24 cellular contexts compared by ENCODE assay signal in genomic region chr11:36167073-36167472, GRCh38.
DNase-seq lines count a peak whose midpoint lies in the region; ATAC-seq, FAIRE-seq and TF ChIP-seq lines count a peak whose summit lies in the region.
"Had no signal": no experiment of that assay in that cellular context is flagged by ENCODE, and none has a peak within 500 bp of the region (broad histone marks: within the 10 kb centered on the region; RNA-seq: fewer than 3 reads in every experiment).

No MANE protein-coding gene starts in this region.

- H3K36me3 ChIP-seq in K562 (ENCODE audit: control insufficient read depth, insufficient read depth, low read length), result no peaks in the 10 kb centered on the region

- peak overlapping the region in 2 of 3 experiments; percentile 87 to 90 for H3K27ac Mint-ChIP-seq in nephron
- peak overlapping the region; percentile 47 for H3K27ac Mint-ChIP-seq in progenitor cell of endocrine pancreas
- H3K27ac Mint-ChIP-seq: B cell; CD4-positive, alpha-beta T cell; CD8-positive, alpha-beta T cell had no signal

- no peaks in the 10 kb centered on the region; the same call in 1 of the 2 replicates for H4K20me1 ChIP-seq in K562 (replicated peaks; ENCODE audit: control insufficient read depth, insufficient read depth, low read length)

- in situ Hi-C loops in K562 (cut with MboI), result no loop called here
- in situ Hi-C loops in KBM-7 (cut with MboI; ENCODE audit: low pct_unique_long_range_greater_than_20kb, low sequenced_read_pairs), result no loop called here
- in situ Hi-C loops in GM13976 (cut with MboI; ENCODE audit: low sequenced_read_pairs, unreplicated experiment), result no loop called here

- CTCF ChIA-PET in K562 (lab: Yijun Ruan, JAX; ENCODE audit: low intra/inter-chr PET ratio), result no interaction called here

- H3K9me1 ChIP-seq in K562 (ENCODE audit: control insufficient read depth, insufficient read depth, low read length), result no peaks in the 10 kb centered on the region

- H3K9me3 Mint-ChIP-seq in nephron (peaks cover 13% of the 10 kb centered on the region), progenitor cell of endocrine pancreas (ENCODE audit: low read depth) (peaks cover 11% of the 10 kb centered on the region)
- H3K9me3 Mint-ChIP-seq: CD4-positive, alpha-beta T cell had no signal

- peaks cover 0 to 6% of the 10 kb centered on the region in 2 experiments; a peak in 2 of 5 replicates for H3K4me1 ChIP-seq in K562 (replicated peaks in 1 of 2; ENCODE audit: control insufficient read depth in 2 of 2, insufficient read depth in 2 of 2, low read length in 2 of 2)
- H3K4me1 ChIP-seq: Caco-2 had no signal

- TF ChIP-seq CTCF in K562 (IDR thresholded peaks at IDR 0.05 in 2 of 3, conservative IDR thresholded peaks at IDR 0.05 in 1 of 3; ENCODE audit: insufficient read depth in 2 of 3, low read depth in 1 of 3, low read length in 3 of 3) (no peak), nephron (IDR thresholded peaks at IDR 0.05; ENCODE audit: unreplicated experiment in 3 of 3) (no peak), progenitor cell of endocrine pancreas (IDR thresholded peaks at IDR 0.05; ENCODE audit: unreplicated experiment) (no peak), GM13976 (IDR thresholded peaks at IDR 0.05; ENCODE audit: borderline replicate concordance, control extremely low read depth, extremely low read depth, insufficient read depth, missing control alignments) (no peak)

- intact Hi-C loops in K562 (cut with micrococcal nuclease), result loop anchor here (5.0 kb wide), 1 partner anchor 90 kb away; no protein-coding TSS in a partner anchor

- H3K79me2 ChIP-seq in K562 (ENCODE audit: control insufficient read depth, insufficient read depth, low read length), result no peaks in the 10 kb centered on the region

- TF ChIP-seq EP300 in K562 (IDR thresholded peaks at IDR 0.05; ENCODE audit: low read length), result no peak

- TF ChIP-seq RAD21 in K562 (CRISPR knock-in tag; conservative IDR thresholded peaks at IDR 0.05 in 1 of 2, IDR thresholded peaks at IDR 0.05 in 1 of 2), result no peak

- peak; percentile 67 for DNase-seq in NCI-H82 (lab: John Stamatoyannopoulos, UW)
- DNase-seq in NCI-H82 treated with DMSO at 0.1 percent for 48 hours (lab: John Stamatoyannopoulos, UW; ENCODE audit: unreplicated experiment), result no peak
- no peak for DNase-seq in K562 (ENCODE audit: extremely low read depth in 1 of 4, low spot score in 3 of 4)
- no peak for DNase-seq in progenitor cell of endocrine pancreas (ENCODE audit: low spot score, unreplicated experiment)
- DNase-seq in KBM-7, result no peak
- DNase-seq in GM13976 (ENCODE audit: low spot score), result no peak
- DNase-seq: AML-193; Caco-2; Calu3; CD4-positive, alpha-beta T cell; CD8-positive, alpha-beta T cell; DMS79 treated with DMSO at 0.1 percent for 48 hours; GF-D8 had no signal

- 24% methylated on average over 4 of the region's 4 CpGs for WGBS in K562 (ENCODE audit: insufficient coverage, low coverage, missing lambda C conversion rate)

- H3K4me1 Mint-ChIP-seq in nephron (peaks cover 64% of the 10 kb centered on the region), progenitor cell of endocrine pancreas (ENCODE audit: low read depth) (peaks cover 26% of the 10 kb centered on the region)
- H3K4me1 Mint-ChIP-seq: B cell had no signal

- no peak for FAIRE-seq in K562 (lab: Jason Lieb, UNC)
- FAIRE-seq: A549, D721Med, G401.6, GM12891, GM18507 had no signal

- BruUV-seq in K562 (replicated peaks; lab: Mats Ljungman, UMichigan), result no TSS peak

- H3K4me3 Mint-ChIP-seq in nephron (no peak overlapping the region), progenitor cell of endocrine pancreas (ENCODE audit: low read depth) (no peak overlapping the region)
- H3K4me3 Mint-ChIP-seq: B cell; CD4-positive, alpha-beta T cell; CD8-positive, alpha-beta T cell had no signal

- H3K36me3 Mint-ChIP-seq in nephron (ENCODE audit: low read depth), result peaks cover 29% of the 10 kb centered on the region
- H3K36me3 Mint-ChIP-seq in progenitor cell of endocrine pancreas (ENCODE audit: insufficient read depth), result peaks cover 10% of the 10 kb centered on the region
- H3K36me3 Mint-ChIP-seq: CD8-positive, alpha-beta T cell had no signal

- H2AFZ ChIP-seq in K562 (ENCODE audit: low read depth, low read length), result no peak overlapping the region

- ATAC-seq in K562 (no peak), GM19452 (IDR thresholded peaks at IDR 0.05; ENCODE audit: unreplicated experiment) (no peak)
- ATAC-seq: A549; CD8-positive, alpha-beta T cell had no signal

- POLR2A ChIA-PET in K562 (lab: Yijun Ruan, JAX), result no interaction called here

- TF ChIP-seq POLR2A in K562 (conservative IDR thresholded peaks at IDR 0.05), result no peak

- no peak overlapping the region for H3K4me3 ChIP-seq in K562
- H3K4me3 ChIP-seq: A549; BLaER1 treated with 17β-estradiol and CSF1 and Interleukin-3, amounts not matched to agents 10 nM and 100 nM had no signal

- H3K9ac ChIP-seq in K562 (ENCODE audit: insufficient read depth in 1 of 2, low read depth in 2 of 2, low read length in 2 of 2), result no peak overlapping the region
- H3K9ac ChIP-seq: BLaER1 treated with 17β-estradiol and CSF1 and Interleukin-3, amounts not matched to agents 10 nM and 100 nM had no signal

- no peaks in the 10 kb centered on the region for H3K27me3 Mint-ChIP-seq in nephron (ENCODE audit: low read depth)
- no peaks in the 10 kb centered on the region for H3K27me3 Mint-ChIP-seq in progenitor cell of endocrine pancreas

- no peak overlapping the region for H3K27ac ChIP-seq in K562 (ENCODE audit: extremely low read depth, low read depth, low read length)
- H3K27ac ChIP-seq: 22Rv1; A549; BLaER1 treated with 17β-estradiol and CSF1 and Interleukin-3, amounts not matched to agents 10 nM and 100 nM; C4-2B had no signal

- peaks cover 3 to 6% of the 10 kb centered on the region in 2 experiments; a peak in 2 of 5 replicates for H3K27me3 ChIP-seq in K562 (ENCODE audit: control insufficient read depth in 2 of 2, insufficient read depth in 2 of 2, low read length in 2 of 2)
- H3K27me3 ChIP-seq: BLaER1 treated with 17β-estradiol and CSF1 and Interleukin-3, amounts not matched to agents 10 nM and 100 nM had no signal

- no peak overlapping the region for H3K4me2 ChIP-seq in K562 (ENCODE audit: insufficient read depth, low read length)
- H3K4me2 ChIP-seq: A549; BLaER1 treated with 17β-estradiol and CSF1 and Interleukin-3, amounts not matched to agents 10 nM and 100 nM had no signal

- H3K9me3 ChIP-seq in K562 (replicated peaks; ENCODE audit: control insufficient read depth, insufficient read depth, low read depth, low read length), result no peaks in the 10 kb centered on the region
- H3K9me3 ChIP-seq: A549, Caco-2 had no signal

TF ChIP-seq in K562, 482 proteins besides CTCF, POLR2A, EP300 and RAD21 (continues in another document):
- TF ChIP-seq TAL1 (IDR thresholded peaks at IDR 0.05) (no peak), DACH1 (IDR thresholded peaks at IDR 0.05; ENCODE audit: partially characterized antibody) (no peak), ZNF134 (CRISPR knock-in tag; conservative IDR thresholded peaks at IDR 0.05) (peak; percentile 99), YBX1 (IDR thresholded peaks at IDR 0.05) (no peak), ATF7 (IDR thresholded peaks at IDR 0.05) (peak; percentile 17; the same call in 1 of the 2 replicates), FOSL1 (tag; conservative IDR thresholded peaks at IDR 0.05) (peak; percentile 28; the same call in 1 of the 2 replicates), RBM25 (IDR thresholded peaks at IDR 0.05; ENCODE audit: low read depth, low read length, severe bottlenecking) (peak; percentile 12)
- TF ChIP-seq, protein P1, sequence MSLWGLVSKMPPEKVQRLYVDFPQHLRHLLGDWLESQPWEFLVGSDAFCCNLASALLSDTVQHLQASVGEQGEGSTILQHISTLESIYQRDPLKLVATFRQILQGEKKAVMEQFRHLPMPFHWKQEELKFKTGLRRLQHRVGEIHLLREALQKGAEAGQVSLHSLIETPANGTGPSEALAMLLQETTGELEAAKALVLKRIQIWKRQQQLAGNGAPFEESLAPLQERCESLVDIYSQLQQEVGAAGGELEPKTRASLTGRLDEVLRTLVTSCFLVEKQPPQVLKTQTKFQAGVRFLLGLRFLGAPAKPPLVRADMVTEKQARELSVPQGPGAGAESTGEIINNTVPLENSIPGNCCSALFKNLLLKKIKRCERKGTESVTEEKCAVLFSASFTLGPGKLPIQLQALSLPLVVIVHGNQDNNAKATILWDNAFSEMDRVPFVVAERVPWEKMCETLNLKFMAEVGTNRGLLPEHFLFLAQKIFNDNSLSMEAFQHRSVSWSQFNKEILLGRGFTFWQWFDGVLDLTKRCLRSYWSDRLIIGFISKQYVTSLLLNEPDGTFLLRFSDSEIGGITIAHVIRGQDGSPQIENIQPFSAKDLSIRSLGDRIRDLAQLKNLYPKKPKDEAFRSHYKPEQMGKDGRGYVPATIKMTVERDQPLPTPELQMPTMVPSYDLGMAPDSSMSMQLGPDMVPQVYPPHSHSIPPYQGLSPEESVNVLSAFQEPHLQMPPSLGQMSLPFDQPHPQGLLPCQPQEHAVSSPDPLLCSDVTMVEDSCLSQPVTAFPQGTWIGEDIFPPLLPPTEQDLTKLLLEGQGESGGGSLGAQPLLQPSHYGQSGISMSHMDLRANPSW (CRISPR knock-in tag; IDR thresholded peaks at IDR 0.05), result no peak
